9 cellular contexts compared by ENCODE assay signal in the genomic region with DNA sequence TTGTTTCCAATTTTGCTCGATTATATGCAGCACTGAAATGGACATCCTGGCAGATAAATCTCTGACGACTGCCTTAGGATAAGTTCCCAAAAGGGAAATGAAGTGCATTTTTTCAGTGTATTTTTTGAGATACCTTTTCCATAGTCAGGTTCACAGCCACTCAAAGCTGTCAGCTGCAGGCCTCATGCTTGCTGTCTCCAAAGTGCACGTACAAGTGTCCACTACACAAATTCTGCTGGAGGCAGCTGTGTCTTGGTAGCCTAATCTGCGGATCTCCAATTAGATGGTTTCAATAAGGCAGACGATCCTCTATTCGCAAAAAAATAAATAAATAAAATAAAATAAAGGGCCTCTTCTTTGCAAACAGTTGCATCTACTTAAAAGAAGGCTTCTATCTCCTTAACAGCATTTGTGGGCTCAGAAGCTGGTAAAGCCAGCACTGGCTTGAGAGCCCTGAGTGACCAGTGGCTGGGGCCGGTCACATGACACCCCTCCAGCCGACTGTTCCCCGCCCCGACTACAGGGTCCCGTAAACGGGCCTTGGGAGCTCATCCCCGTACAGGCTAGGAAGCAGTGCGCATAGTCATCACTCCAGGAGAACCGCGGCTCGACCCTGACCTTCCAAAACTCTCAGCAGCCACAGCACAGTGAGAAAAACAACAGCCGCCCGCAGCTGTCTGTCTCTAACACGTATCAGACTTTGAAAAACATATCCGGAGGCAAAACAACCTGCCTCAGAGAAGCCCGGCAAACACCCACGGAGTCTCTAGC. TPM values are rescaled to one million over a fixed set of nuclear protein-coding genes. Genes with fewer than 3 reads are reported as not detected.
DNase-seq lines count a peak whose midpoint lies in the region; ATAC-seq and TF ChIP-seq lines count a peak whose summit lies in the region.
"Had no signal": no experiment of that assay in that cellular context is flagged by ENCODE, and none has a peak within 500 bp of the region (broad histone marks: within the 10 kb centered on the region; RNA-seq: fewer than 3 reads in every experiment).

No MANE protein-coding gene starts in this region.

- no peak overlapping the region for H3K9ac ChIP-seq in parathyroid adenoma

- peak overlapping the region; percentile 19 to 50 for H3K4me3 ChIP-seq in right atrium auricular region
- peak overlapping the region; percentile 22 for H3K4me3 ChIP-seq in parathyroid adenoma (ENCODE audit: low read depth, low read length)

- H3K79me2 ChIP-seq in parathyroid adenoma, result peaks cover 2% of the 10 kb centered on the region

- ATAC-seq in HG02938 (IDR thresholded peaks at IDR 0.05; ENCODE audit: unreplicated experiment), result no peak
- no peak for ATAC-seq in GM21528 (IDR thresholded peaks at IDR 0.05; ENCODE audit: low FRiP score, unreplicated experiment)
- ATAC-seq in GM18519 (IDR thresholded peaks at IDR 0.05; ENCODE audit: low FRiP score, unreplicated experiment), result no peak

- H3K27ac ChIP-seq in right atrium auricular region (peak overlapping the region; percentile 87 to 89), parathyroid adenoma (peak overlapping the region; percentile 62)

- TF ChIP-seq CTCF in right atrium auricular region (IDR thresholded peaks at IDR 0.05) (no peak), parathyroid adenoma (IDR thresholded peaks at IDR 0.05) (no peak)

- H3K36me3 ChIP-seq in right atrium auricular region (no peaks in the 10 kb centered on the region), parathyroid adenoma (ENCODE audit: control insufficient read depth, insufficient read depth, low read length) (no peaks in the 10 kb centered on the region)

- peak in 12 of 14 donors; percentile 37 to 86 (median 68) for DNase-seq in C1 segment of cervical spinal cord (lab: John Stamatoyannopoulos, UW)
- peak; percentile 73 for DNase-seq in amniotic epithelial cell (ENCODE audit: low read depth)
- peak; percentile 94 for DNase-seq in right atrium auricular region (ENCODE audit: low spot score)
- DNase-seq in A172 (ENCODE audit: low spot score), result no peak
- DNase-seq: stimulated activated naive CD4-positive, alpha-beta T cell treated with Interleukin-2 at 50 U/mL for 16 hours had no signal

- peak overlapping the region; percentile 82 for H2AFZ ChIP-seq in parathyroid adenoma

- H3K4me1 ChIP-seq in right atrium auricular region (peaks cover 0 to 51% of the 10 kb centered on the region in 2 donors), parathyroid adenoma (no peaks in the 10 kb centered on the region)

- no peaks in the 10 kb centered on the region for H3K9me3 ChIP-seq in right atrium auricular region
- H3K9me3 ChIP-seq in parathyroid adenoma (ENCODE audit: control insufficient read depth, low read length), result no peaks in the 10 kb centered on the region

- H3K27me3 ChIP-seq in right atrium auricular region (no peaks in the 10 kb centered on the region), parathyroid adenoma (ENCODE audit: control insufficient read depth, insufficient read depth, low read length) (no peaks in the 10 kb centered on the region)

- H3K4me2 ChIP-seq in parathyroid adenoma (ENCODE audit: low read length), result peak overlapping the region; percentile 46

RNA-seq across cellular contexts. Expression of a gene that starts 18.8 kb away (rescaled TPM):
- 10 to 100 TPM in 1 of 2 donors, 1 to 10 TPM in 1; 7.2 to 13.1 TPM for total RNA-seq in right atrium auricular region
- 3.9 and 6.6 TPM in 2 replicates for total RNA-seq in A172 (2014; rRNA removed; shearing (Covaris generic))
